Comparison of ENCODE assay signal across 19 cellular contexts in genomic region chr13:33271759-33272158, GRCh38. TPM values are rescaled to one million over a fixed set of nuclear protein-coding genes. Genes with fewer than 3 reads are reported as not detected.
A peak's percentile ranks its signal among the peaks of the same experiment; 100 is the strongest.
DNase-seq lines count a peak whose midpoint lies in the region; ATAC-seq, FAIRE-seq and TF ChIP-seq lines count a peak whose summit lies in the region.
"Had no signal": no experiment of that assay in that cellular context is flagged by ENCODE, and none has a peak within 500 bp of the region (broad histone marks: within the 10 kb centered on the region; RNA-seq: fewer than 3 reads in every experiment).

No MANE protein-coding gene starts in this region.

- ATAC-seq in left ventricle myocardium superior = no peak
- ATAC-seq in gastroesophageal sphincter = no peak
- ATAC-seq in pancreas = no peak
- ATAC-seq: activated naive CD4-positive, alpha-beta T cell treated with anti-CD3 and anti-CD28 coated beads, Interleukin-2, amount 50 U/mL, for 72 hours had no signal

- intact Hi-C loops in left ventricle myocardium superior (cut with micrococcal nuclease) (no loop called here), pancreas (cut with DNase I) (no loop called here), vagina (cut with DNase I) (no loop called here)

- 70 to 72% methylated on average over 4 of the region's 4 CpGs for WGBS in gastroesophageal sphincter (ENCODE audit: low coverage in 1 of 2), 2 donors
- 23 to 26% methylated on average over 4 of the region's 4 CpGs for WGBS in pancreas, 2 donors

- TF ChIP-seq CTCF in right atrium auricular region (IDR thresholded peaks at IDR 0.05) (no peak), gastroesophageal sphincter (IDR thresholded peaks at IDR 0.05) (no peak), pancreas (IDR thresholded peaks at IDR 0.05) (no peak), vagina (IDR thresholded peaks at IDR 0.05) (no peak)

- H3K36me3 ChIP-seq in right atrium auricular region (no peaks in the 10 kb centered on the region), gastroesophageal sphincter (no peaks in the 10 kb centered on the region), pancreas (no peaks in the 10 kb centered on the region), vagina (no peaks in the 10 kb centered on the region)
- H3K36me3 ChIP-seq: cardiac muscle cell had no signal

- H3K4me3 ChIP-seq in right atrium auricular region (no peak overlapping the region), gastroesophageal sphincter (no peak overlapping the region), pancreas (no peak overlapping the region), vagina (no peak overlapping the region)
- H3K4me3 ChIP-seq: cardiac muscle cell had no signal

- FAIRE-seq in pancreas (lab: Jason Lieb, UNC) (no peak), GM19239 (lab: Jason Lieb, UNC) (no peak)
- FAIRE-seq: H54 had no signal

- H3K4me1 ChIP-seq in right atrium auricular region = peaks cover 0 to 85% of the 10 kb centered on the region in 2 donors
- H3K4me1 ChIP-seq in gastroesophageal sphincter = peaks cover 16 to 98% (median 22%) of the 10 kb centered on the region in 3 donors
- H3K4me1 ChIP-seq in pancreas = peaks cover 28 to 72% (median 56%) of the 10 kb centered on the region in 3 donors
- peaks cover 49% of the 10 kb centered on the region for H3K4me1 ChIP-seq in vagina

- peak overlapping the region; percentile 37 to 61 for H3K27ac ChIP-seq in right atrium auricular region
- H3K27ac ChIP-seq in gastroesophageal sphincter = peak overlapping the region; percentile 48 to 79 (median 70)
- peak overlapping the region in 3 of 4 donors; percentile 28 to 82 (median 72) for H3K27ac ChIP-seq in pancreas
- peak overlapping the region; percentile 61 for H3K27ac ChIP-seq in vagina

- no peak for TF ChIP-seq EP300 in gastroesophageal sphincter (IDR thresholded peaks at IDR 0.05)

- DNase-seq in right atrium auricular region (ENCODE audit: low spot score) (no peak), left ventricle myocardium superior (no peak), pancreas (no peak), vagina (ENCODE audit: extremely low spot score in 2 of 2) (no peak), mucosa of gallbladder (ENCODE audit: low spot score) (no peak), DMS53 treated with DMSO at 0.1 percent for 48 hours (lab: John Stamatoyannopoulos, UW; ENCODE audit: unreplicated experiment) (no peak), GM19239 (ENCODE audit: insufficient read length, low spot score) (no peak)
- DNase-seq: activated CD4-positive, alpha-beta T cell treated with anti-CD3 and anti-CD28 coated beads, Interleukin-2, amount 50 U/mL, for 1 hour; activated T-cell treated with anti-CD3 and anti-CD28 coated beads, Interleukin-2, amount 50 U/mL, for 1 hour; endodermal cell; foreskin melanocyte; NCI-H2081; NCI-H524 treated with DMSO at 0.1 percent for 48 hours; OCI-M1; posterior cingulate gyrus had no signal

- no peaks in the 10 kb centered on the region for H3K27me3 ChIP-seq in right atrium auricular region
- H3K27me3 ChIP-seq in gastroesophageal sphincter = no peaks in the 10 kb centered on the region
- no peaks in the 10 kb centered on the region for H3K27me3 ChIP-seq in pancreas
- H3K27me3 ChIP-seq in vagina = no peaks in the 10 kb centered on the region
- H3K27me3 ChIP-seq: cardiac muscle cell had no signal

- H3K9me3 ChIP-seq in right atrium auricular region (no peaks in the 10 kb centered on the region), gastroesophageal sphincter (no peaks in the 10 kb centered on the region), pancreas (no peaks in the 10 kb centered on the region), vagina (no peaks in the 10 kb centered on the region)

- TF ChIP-seq POLR2A in gastroesophageal sphincter (IDR thresholded peaks at IDR 0.05) (no peak), vagina (IDR thresholded peaks at IDR 0.05) (no peak)

RNA-seq across cellular contexts. Expression of gene STARD13, which starts 13.8 kb away (rescaled TPM):
- 10 to 100 TPM; 21.6 to 23.3 TPM for total RNA-seq in right atrium auricular region
- 41.1 TPM for total RNA-seq in left ventricle myocardium superior
- 10 to 100 TPM; 46.2 to 63.3 (median 49.3) TPM for total RNA-seq in gastroesophageal sphincter
- total RNA-seq in pancreas = 10 to 100 TPM; 16.0 to 29.4 (median 19.9) TPM
- polyA plus RNA-seq in pancreas = 1 to 10 TPM; 7.8 to 9.7 TPM
- 33.1 TPM for total RNA-seq in vagina
- total RNA-seq in mucosa of gallbladder = 36.1 TPM
